In the genomic region with DNA sequence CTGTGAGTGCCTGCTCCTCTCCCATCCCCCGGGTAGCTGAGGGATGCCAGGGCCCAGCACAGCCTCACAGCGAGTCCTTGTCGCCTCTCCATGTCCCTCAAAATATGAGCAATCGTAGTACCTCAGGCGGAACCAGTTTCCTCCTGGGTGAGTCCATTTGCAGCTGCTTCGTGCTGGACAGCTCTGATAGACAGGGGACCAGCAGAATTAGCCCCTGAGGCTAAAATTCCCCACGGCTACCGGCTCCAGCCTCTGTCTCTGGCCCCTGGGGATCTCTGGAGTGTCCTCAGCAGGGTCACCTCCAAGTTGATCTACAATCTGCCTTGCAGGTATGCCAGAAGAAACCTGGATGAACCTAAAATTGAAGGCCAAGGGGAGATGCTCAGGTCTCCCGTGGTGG, we compare ENCODE assay signal across 23 cellular contexts.
"Had no signal": no experiment of that assay in that cellular context is flagged by ENCODE, and none has a peak within 500 bp of the region (broad histone marks: within the 10 kb centered on the region; RNA-seq: fewer than 3 reads in every experiment).

No MANE protein-coding gene starts in this region.

- ATAC-seq: body of pancreas, K562 had no signal

- H3K4me3 ChIP-seq: adrenal gland, body of pancreas, breast epithelium, K562, PC-9 had no signal

- H3K4me2 ChIP-seq: PC-9 had no signal

- H3K27me3 ChIP-seq: adrenal gland, body of pancreas, breast epithelium had no signal

- H2AFZ ChIP-seq: PC-9 had no signal

- FAIRE-seq: astrocyte, K562 had no signal

- H3K9me3 ChIP-seq: adrenal gland, body of pancreas, breast epithelium had no signal

- H3K36me3 ChIP-seq: adrenal gland, breast epithelium, WERI-Rb-1 had no signal

- H3K27ac ChIP-seq: adrenal gland, body of pancreas, breast epithelium, PC-9, WERI-Rb-1 had no signal

- H3K4me1 ChIP-seq: adrenal gland, body of pancreas, breast epithelium had no signal

- DNase-seq: activated CD4-positive, alpha-beta memory T cell treated with anti-CD3 and anti-CD28 coated beads, Interleukin-2, amount 10 ng/mL, durations not matched to agents 7 days and 5 days; activated CD4-positive, alpha-beta T cell treated with anti-CD3 and anti-CD28 coated beads for 1 hour; activated CD4-positive, alpha-beta T cell treated with anti-CD3 and anti-CD28 coated beads for 48 hours; activated CD4-positive, CD25-positive, alpha-beta regulatory T cell; activated gamma-delta T cell; activated naive CD4-positive, alpha-beta T cell treated with Interleukin-2 at 50 U/mL for 16 hours; activated T-cell treated with anti-CD3 and anti-CD28 coated beads, Interleukin-2, amount 50 U/mL, for 24 hours; body of pancreas; cerebellar nuclear complex; NCI-H1092 treated with DMSO at 0.1 percent for 48 hours; NCI-H146; NCI-H187; NCI-H2029 treated with DMSO at 0.1 percent for 48 hours; NCI-H2107; NK-92 treated with Interleukin-12 subunit alpha and Interleukin-12 subunit beta, amount 100 ng/mL, for 24 hours; PC-9; Right ventricle myocardium superior; T1000 had no signal
